In the genomic region with DNA sequence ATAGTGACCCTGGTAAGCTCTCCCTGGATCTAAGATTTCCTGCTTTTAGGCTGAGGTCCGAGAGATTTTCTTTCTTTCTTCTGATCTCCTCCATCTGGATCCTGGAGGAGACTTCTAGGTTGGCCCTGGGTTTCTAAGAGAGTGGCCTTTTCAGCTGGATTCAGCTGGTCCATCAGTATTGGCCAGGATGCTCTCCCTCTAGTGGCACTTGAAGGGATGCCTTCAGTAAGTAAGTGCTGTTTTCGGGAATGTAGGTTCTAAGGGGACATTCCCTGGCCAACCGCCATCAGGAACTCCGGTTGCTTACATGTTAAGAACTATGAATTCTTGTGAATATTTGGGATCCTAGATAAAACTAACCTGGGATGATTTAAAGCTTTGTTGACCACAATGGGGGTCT, we compare ENCODE assay signal across 2 cellular contexts.
TF ChIP-seq lines count a peak whose summit lies in the region.

No MANE protein-coding gene starts in this region.

TF ChIP-seq in HCT116, 20 proteins besides CTCF, POLR2A, EP300 and RAD21:
- TF ChIP-seq FOSL1 (IDR thresholded peaks at IDR 0.05; ENCODE audit: low read depth) (no peak), SIN3A (IDR thresholded peaks at IDR 0.05; ENCODE audit: low read depth) (no peak), CEBPB (IDR thresholded peaks at IDR 0.05; ENCODE audit: low read depth) (no peak), SRF (IDR thresholded peaks at IDR 0.05; ENCODE audit: low read depth) (no peak), EZH2phosphoT487 (IDR thresholded peaks at IDR 0.05; ENCODE audit: borderline replicate concordance) (no peak), SP1 (IDR thresholded peaks at IDR 0.05; ENCODE audit: low read depth) (no peak), ZNF274 (IDR thresholded peaks at IDR 0.05; ENCODE audit: low read depth, low read length) (no peak), JUND (IDR thresholded peaks at IDR 0.05) (no peak), ELF1 (IDR thresholded peaks at IDR 0.05; ENCODE audit: borderline replicate concordance, low read depth) (no peak), EGR1 (IDR thresholded peaks at IDR 0.05; ENCODE audit: low read depth) (no peak), TCF7L2 (IDR thresholded peaks at IDR 0.05; ENCODE audit: borderline replicate concordance, extremely low read depth, insufficient read depth, insufficient read length) (no peak)
- TF ChIP-seq, protein P1, sequence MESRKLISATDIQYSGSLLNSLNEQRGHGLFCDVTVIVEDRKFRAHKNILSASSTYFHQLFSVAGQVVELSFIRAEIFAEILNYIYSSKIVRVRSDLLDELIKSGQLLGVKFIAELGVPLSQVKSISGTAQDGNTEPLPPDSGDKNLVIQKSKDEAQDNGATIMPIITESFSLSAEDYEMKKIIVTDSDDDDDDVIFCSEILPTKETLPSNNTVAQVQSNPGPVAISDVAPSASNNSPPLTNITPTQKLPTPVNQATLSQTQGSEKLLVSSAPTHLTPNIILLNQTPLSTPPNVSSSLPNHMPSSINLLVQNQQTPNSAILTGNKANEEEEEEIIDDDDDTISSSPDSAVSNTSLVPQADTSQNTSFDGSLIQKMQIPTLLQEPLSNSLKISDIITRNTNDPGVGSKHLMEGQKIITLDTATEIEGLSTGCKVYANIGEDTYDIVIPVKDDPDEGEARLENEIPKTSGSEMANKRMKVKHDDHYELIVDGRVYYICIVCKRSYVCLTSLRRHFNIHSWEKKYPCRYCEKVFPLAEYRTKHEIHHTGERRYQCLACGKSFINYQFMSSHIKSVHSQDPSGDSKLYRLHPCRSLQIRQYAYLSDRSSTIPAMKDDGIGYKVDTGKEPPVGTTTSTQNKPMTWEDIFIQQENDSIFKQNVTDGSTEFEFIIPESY (IDR thresholded peaks at IDR 0.05; ENCODE audit: extremely low read depth, insufficient replicate concordance, low read length) = no peak
- TF ChIP-seq, protein P2, sequence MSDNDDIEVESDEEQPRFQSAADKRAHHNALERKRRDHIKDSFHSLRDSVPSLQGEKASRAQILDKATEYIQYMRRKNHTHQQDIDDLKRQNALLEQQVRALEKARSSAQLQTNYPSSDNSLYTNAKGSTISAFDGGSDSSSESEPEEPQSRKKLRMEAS (IDR thresholded peaks at IDR 0.05) = no peak
- TF ChIP-seq, protein P3, sequence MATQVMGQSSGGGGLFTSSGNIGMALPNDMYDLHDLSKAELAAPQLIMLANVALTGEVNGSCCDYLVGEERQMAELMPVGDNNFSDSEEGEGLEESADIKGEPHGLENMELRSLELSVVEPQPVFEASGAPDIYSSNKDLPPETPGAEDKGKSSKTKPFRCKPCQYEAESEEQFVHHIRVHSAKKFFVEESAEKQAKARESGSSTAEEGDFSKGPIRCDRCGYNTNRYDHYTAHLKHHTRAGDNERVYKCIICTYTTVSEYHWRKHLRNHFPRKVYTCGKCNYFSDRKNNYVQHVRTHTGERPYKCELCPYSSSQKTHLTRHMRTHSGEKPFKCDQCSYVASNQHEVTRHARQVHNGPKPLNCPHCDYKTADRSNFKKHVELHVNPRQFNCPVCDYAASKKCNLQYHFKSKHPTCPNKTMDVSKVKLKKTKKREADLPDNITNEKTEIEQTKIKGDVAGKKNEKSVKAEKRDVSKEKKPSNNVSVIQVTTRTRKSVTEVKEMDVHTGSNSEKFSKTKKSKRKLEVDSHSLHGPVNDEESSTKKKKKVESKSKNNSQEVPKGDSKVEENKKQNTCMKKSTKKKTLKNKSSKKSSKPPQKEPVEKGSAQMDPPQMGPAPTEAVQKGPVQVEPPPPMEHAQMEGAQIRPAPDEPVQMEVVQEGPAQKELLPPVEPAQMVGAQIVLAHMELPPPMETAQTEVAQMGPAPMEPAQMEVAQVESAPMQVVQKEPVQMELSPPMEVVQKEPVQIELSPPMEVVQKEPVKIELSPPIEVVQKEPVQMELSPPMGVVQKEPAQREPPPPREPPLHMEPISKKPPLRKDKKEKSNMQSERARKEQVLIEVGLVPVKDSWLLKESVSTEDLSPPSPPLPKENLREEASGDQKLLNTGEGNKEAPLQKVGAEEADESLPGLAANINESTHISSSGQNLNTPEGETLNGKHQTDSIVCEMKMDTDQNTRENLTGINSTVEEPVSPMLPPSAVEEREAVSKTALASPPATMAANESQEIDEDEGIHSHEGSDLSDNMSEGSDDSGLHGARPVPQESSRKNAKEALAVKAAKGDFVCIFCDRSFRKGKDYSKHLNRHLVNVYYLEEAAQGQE (IDR thresholded peaks at IDR 0.05; ENCODE audit: low read depth) = no peak

TF ChIP-seq in SK-N-SH, 30 proteins besides CTCF, POLR2A, EP300 and RAD21:
- TF ChIP-seq, protein P3 (IDR thresholded peaks at IDR 0.05; ENCODE audit: low read depth, low read length) = no peak
- TF ChIP-seq, protein P2 (IDR thresholded peaks at IDR 0.05; ENCODE audit: low read depth) = no peak
